In the genomic region with DNA sequence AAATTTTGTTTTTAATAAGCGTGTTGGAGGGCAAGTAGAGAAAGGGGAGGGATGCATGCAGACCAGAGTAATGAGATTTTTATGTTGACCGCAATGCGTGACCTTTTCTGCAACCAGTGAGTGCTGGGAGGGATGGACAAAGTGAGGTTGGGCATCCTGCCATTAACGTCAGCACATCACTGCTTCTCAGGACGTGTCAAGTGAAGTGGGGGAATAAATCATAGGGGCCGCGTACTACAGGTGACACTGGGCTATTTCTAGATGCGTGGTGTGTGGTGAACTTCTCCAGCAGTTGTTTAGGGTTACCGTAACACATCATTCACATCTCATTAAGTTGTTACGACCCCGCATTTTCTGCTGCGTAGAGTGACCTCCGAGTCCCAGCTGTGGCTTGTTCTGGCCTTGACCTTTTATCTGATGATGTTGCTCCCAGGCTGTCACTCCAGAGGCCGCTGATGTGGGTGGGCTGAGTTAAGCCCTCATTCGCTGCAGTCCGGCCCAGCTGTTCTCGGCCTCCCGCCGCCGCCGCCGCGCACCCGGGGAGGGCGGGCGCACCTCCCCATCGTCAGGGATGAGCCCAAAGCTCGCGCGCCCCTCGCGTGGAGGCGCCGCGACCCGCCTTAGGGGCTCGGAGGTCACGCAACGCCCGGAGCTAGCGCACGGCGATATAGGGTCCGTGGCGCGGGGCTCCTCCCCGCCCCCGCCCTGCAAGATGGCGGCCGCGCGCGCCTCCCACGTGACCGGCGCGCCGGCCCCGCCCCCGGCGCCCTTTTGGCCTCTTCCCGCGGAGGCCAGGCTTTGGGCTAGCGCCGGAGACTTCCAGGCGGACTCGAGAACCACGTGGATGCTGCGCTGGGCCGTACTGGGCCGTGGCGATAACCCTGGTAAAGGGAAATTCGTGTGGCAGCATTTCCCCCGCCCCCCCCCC, we compare ENCODE assay signal across 1 cellular context.
TF ChIP-seq lines count a peak whose summit lies in the region.

No MANE protein-coding gene starts in this region.

TF ChIP-seq in HEK293, 187 proteins besides CTCF, POLR2A, EP300 and RAD21 (continued from another document):
- TF ChIP-seq ZBTB48 (tag by site-specific recombination; IDR thresholded peaks at IDR 0.05) (peak; percentile 51; the same call in 1 of the 2 replicates), ZNF16 (tag by site-specific recombination; IDR thresholded peaks at IDR 0.05; ENCODE audit: low read depth) (no peak), ZBTB20 (tag by site-specific recombination; IDR thresholded peaks at IDR 0.05) (peak; percentile 51; the same call in 1 of the 2 replicates), ZNF155 (tag by site-specific recombination; IDR thresholded peaks at IDR 0.05) (no peak), GLI4 (tag by site-specific recombination; IDR thresholded peaks at IDR 0.05) (no peak), ZNF830 (tag by site-specific recombination; IDR thresholded peaks at IDR 0.05; ENCODE audit: low read depth) (no peak), ZBTB21 (tag by site-specific recombination; IDR thresholded peaks at IDR 0.05) (no peak), PRDM1 (tag by site-specific recombination; IDR thresholded peaks at IDR 0.05) (peak; percentile 90), MZF1 (tag by site-specific recombination; IDR thresholded peaks at IDR 0.05; ENCODE audit: borderline replicate concordance) (no peak), ZNF530 (tag by site-specific recombination; IDR thresholded peaks at IDR 0.05; ENCODE audit: low read depth) (no peak), ZNF221 (tag by site-specific recombination; IDR thresholded peaks at IDR 0.05; ENCODE audit: borderline replicate concordance) (no peak), ZNF157 (tag by site-specific recombination; IDR thresholded peaks at IDR 0.05) (no peak), ZNF645 (tag by site-specific recombination; IDR thresholded peaks at IDR 0.05) (no peak), ZNF274 (IDR thresholded peaks at IDR 0.05; ENCODE audit: low read length) (no peak), ZNF274 (tag by site-specific recombination; IDR thresholded peaks at IDR 0.05; ENCODE audit: borderline replicate concordance) (no peak), ZNF174 (tag by site-specific recombination; IDR thresholded peaks at IDR 0.05) (no peak), MEIS1 (CRISPR knock-in tag; IDR thresholded peaks at IDR 0.05; ENCODE audit: borderline replicate concordance) (no peak), IKZF3 (tag by site-specific recombination; IDR thresholded peaks at IDR 0.05) (peak; percentile 58), ZNF280C (tag by site-specific recombination; IDR thresholded peaks at IDR 0.05) (no peak), ELK4 (IDR thresholded peaks at IDR 0.05; ENCODE audit: borderline replicate concordance, low read depth, low read length) (no peak), ZNF248 (tag by site-specific recombination; IDR thresholded peaks at IDR 0.05) (no peak), ZNF596 (tag by site-specific recombination; IDR thresholded peaks at IDR 0.05) (no peak), ZNF112 (tag by site-specific recombination; IDR thresholded peaks at IDR 0.05) (no peak), ZNF549 (tag by site-specific recombination; IDR thresholded peaks at IDR 0.05) (no peak), ZNF501 (tag by site-specific recombination; IDR thresholded peaks at IDR 0.05) (peak; percentile 55; the same call in 1 of the 2 replicates), ZXDB (tag by site-specific recombination; IDR thresholded peaks at IDR 0.05) (peak; percentile 84), SP7 (tag by site-specific recombination; IDR thresholded peaks at IDR 0.05) (peak; percentile 96), ZNF600 (tag by site-specific recombination; IDR thresholded peaks at IDR 0.05) (peak; percentile 71)
- TF ChIP-seq, protein P1, sequence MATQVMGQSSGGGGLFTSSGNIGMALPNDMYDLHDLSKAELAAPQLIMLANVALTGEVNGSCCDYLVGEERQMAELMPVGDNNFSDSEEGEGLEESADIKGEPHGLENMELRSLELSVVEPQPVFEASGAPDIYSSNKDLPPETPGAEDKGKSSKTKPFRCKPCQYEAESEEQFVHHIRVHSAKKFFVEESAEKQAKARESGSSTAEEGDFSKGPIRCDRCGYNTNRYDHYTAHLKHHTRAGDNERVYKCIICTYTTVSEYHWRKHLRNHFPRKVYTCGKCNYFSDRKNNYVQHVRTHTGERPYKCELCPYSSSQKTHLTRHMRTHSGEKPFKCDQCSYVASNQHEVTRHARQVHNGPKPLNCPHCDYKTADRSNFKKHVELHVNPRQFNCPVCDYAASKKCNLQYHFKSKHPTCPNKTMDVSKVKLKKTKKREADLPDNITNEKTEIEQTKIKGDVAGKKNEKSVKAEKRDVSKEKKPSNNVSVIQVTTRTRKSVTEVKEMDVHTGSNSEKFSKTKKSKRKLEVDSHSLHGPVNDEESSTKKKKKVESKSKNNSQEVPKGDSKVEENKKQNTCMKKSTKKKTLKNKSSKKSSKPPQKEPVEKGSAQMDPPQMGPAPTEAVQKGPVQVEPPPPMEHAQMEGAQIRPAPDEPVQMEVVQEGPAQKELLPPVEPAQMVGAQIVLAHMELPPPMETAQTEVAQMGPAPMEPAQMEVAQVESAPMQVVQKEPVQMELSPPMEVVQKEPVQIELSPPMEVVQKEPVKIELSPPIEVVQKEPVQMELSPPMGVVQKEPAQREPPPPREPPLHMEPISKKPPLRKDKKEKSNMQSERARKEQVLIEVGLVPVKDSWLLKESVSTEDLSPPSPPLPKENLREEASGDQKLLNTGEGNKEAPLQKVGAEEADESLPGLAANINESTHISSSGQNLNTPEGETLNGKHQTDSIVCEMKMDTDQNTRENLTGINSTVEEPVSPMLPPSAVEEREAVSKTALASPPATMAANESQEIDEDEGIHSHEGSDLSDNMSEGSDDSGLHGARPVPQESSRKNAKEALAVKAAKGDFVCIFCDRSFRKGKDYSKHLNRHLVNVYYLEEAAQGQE (tag by site-specific recombination; IDR thresholded peaks at IDR 0.05) = no peak
- TF ChIP-seq, protein P2, sequence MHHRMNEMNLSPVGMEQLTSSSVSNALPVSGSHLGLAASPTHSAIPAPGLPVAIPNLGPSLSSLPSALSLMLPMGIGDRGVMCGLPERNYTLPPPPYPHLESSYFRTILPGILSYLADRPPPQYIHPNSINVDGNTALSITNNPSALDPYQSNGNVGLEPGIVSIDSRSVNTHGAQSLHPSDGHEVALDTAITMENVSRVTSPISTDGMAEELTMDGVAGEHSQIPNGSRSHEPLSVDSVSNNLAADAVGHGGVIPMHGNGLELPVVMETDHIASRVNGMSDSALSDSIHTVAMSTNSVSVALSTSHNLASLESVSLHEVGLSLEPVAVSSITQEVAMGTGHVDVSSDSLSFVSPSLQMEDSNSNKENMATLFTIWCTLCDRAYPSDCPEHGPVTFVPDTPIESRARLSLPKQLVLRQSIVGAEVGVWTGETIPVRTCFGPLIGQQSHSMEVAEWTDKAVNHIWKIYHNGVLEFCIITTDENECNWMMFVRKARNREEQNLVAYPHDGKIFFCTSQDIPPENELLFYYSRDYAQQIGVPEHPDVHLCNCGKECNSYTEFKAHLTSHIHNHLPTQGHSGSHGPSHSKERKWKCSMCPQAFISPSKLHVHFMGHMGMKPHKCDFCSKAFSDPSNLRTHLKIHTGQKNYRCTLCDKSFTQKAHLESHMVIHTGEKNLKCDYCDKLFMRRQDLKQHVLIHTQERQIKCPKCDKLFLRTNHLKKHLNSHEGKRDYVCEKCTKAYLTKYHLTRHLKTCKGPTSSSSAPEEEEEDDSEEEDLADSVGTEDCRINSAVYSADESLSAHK (tag by site-specific recombination; IDR thresholded peaks at IDR 0.05) = peak; percentile 38
